Comparison of ENCODE assay signal across 12 cellular contexts in genomic region chr4:110618091-110619000, GRCh38. TPM values are rescaled to one million over a fixed set of nuclear protein-coding genes. Genes with fewer than 3 reads are reported as not detected.
DNase-seq lines count a peak whose midpoint lies in the region; ATAC-seq, FAIRE-seq and TF ChIP-seq lines count a peak whose summit lies in the region.
"Had no signal": no experiment of that assay in that cellular context is flagged by ENCODE, and none has a peak within 500 bp of the region (broad histone marks: within the 10 kb centered on the region; RNA-seq: fewer than 3 reads in every experiment).

No MANE protein-coding gene starts in this region.

- 23 to 28% (median 24%) methylated on average over 55 of the region's 55 CpGs for WGBS in small intestine, 3 donors

- no peak for FAIRE-seq in small intestine (lab: Jason Lieb, UNC)
- FAIRE-seq: frontal cortex had no signal

- intact Hi-C loops in activated CD8-positive, alpha-beta T cell treated with anti-CD3 and anti-CD28 coated beads for 36 hours (cut with micrococcal nuclease) = no loop called here

- peaks cover 15% of the 10 kb centered on the region for H3K9me3 Mint-ChIP-seq in activated CD8-positive, alpha-beta T cell treated with anti-CD3 and anti-CD28 coated beads, Interleukin-2, amount 10 ng/mL, durations not matched to agents 7 days and 5 days (ENCODE audit: insufficient read depth)
- no peaks in the 10 kb centered on the region for H3K9me3 Mint-ChIP-seq in activated CD8-positive, alpha-beta T cell treated with anti-CD3 and anti-CD28 coated beads for 36 hours
- peaks cover 12% of the 10 kb centered on the region for H3K9me3 Mint-ChIP-seq in activated naive CD8-positive, alpha-beta T cell treated with anti-CD3 and anti-CD28 coated beads for 36 hours
- H3K9me3 Mint-ChIP-seq in natural killer cell treated with Interleukin-12 subunit alpha and Interleukin-12 subunit beta and Interleukin-15 and Interleukin-18, amount 100 ng/mL, for 72 hours = no peaks in the 10 kb centered on the region

- H3K4me1 ChIP-seq in small intestine (ENCODE audit: control insufficient read depth in 2 of 2, insufficient read depth in 1 of 2, low read depth in 1 of 2, low read length in 1 of 2) = no peaks in the 10 kb centered on the region

- DNase-seq in activated CD8-positive, alpha-beta T cell treated with anti-CD3 and anti-CD28 coated beads, Interleukin-2, amount 10 ng/mL, durations not matched to agents 7 days and 5 days = no peak
- DNase-seq in activated CD8-positive, alpha-beta T cell treated with anti-CD3 and anti-CD28 coated beads for 36 hours = no peak
- DNase-seq in activated naive CD8-positive, alpha-beta T cell treated with anti-CD3 and anti-CD28 coated beads for 36 hours = no peak
- DNase-seq in kidney tubule cell (ENCODE audit: low spot score) (peak; percentile 29), small intestine (peak; percentile 79), NCI-H1092 treated with DMSO at 0.1 percent for 48 hours (lab: John Stamatoyannopoulos, UW) (no peak), NCI-H187 (lab: John Stamatoyannopoulos, UW) (no peak)
- no peak for DNase-seq in natural killer cell treated with Interleukin-12 subunit alpha and Interleukin-12 subunit beta and Interleukin-15 and Interleukin-18, amount 100 ng/mL, for 72 hours (ENCODE audit: low spot score)
- DNase-seq: cortex of kidney, NCI-H2029 treated with DMSO at 0.1 percent for 48 hours, RPMI8226 had no signal

- peak overlapping the region in 1 of 2 donors; percentile 52 for H3K4me3 ChIP-seq in small intestine (ENCODE audit: low read depth in 1 of 2, low read length in 2 of 2)

- H3K27ac Mint-ChIP-seq in activated CD8-positive, alpha-beta T cell treated with anti-CD3 and anti-CD28 coated beads, Interleukin-2, amount 10 ng/mL, durations not matched to agents 7 days and 5 days = peak overlapping the region; percentile 18
- no peak overlapping the region for H3K27ac Mint-ChIP-seq in activated CD8-positive, alpha-beta T cell treated with anti-CD3 and anti-CD28 coated beads for 36 hours
- H3K27ac Mint-ChIP-seq in activated naive CD8-positive, alpha-beta T cell treated with anti-CD3 and anti-CD28 coated beads for 36 hours = peak overlapping the region; percentile 47
- no peak overlapping the region for H3K27ac Mint-ChIP-seq in natural killer cell treated with Interleukin-12 subunit alpha and Interleukin-12 subunit beta and Interleukin-15 and Interleukin-18, amount 100 ng/mL, for 72 hours

- peak overlapping the region; percentile 34 for H3K4me3 Mint-ChIP-seq in activated CD8-positive, alpha-beta T cell treated with anti-CD3 and anti-CD28 coated beads, Interleukin-2, amount 10 ng/mL, durations not matched to agents 7 days and 5 days
- no peak overlapping the region for H3K4me3 Mint-ChIP-seq in activated CD8-positive, alpha-beta T cell treated with anti-CD3 and anti-CD28 coated beads for 36 hours
- H3K4me3 Mint-ChIP-seq in activated naive CD8-positive, alpha-beta T cell treated with anti-CD3 and anti-CD28 coated beads for 36 hours = peak overlapping the region; percentile 7
- no peak overlapping the region for H3K4me3 Mint-ChIP-seq in natural killer cell treated with Interleukin-12 subunit alpha and Interleukin-12 subunit beta and Interleukin-15 and Interleukin-18, amount 100 ng/mL, for 72 hours

- no peak for ATAC-seq in activated CD8-positive, alpha-beta T cell treated with anti-CD3 and anti-CD28 coated beads, Interleukin-2, amount 10 ng/mL, durations not matched to agents 7 days and 5 days
- ATAC-seq in activated CD8-positive, alpha-beta T cell treated with anti-CD3 and anti-CD28 coated beads for 36 hours = no peak
- ATAC-seq in natural killer cell treated with Interleukin-12 subunit alpha and Interleukin-12 subunit beta and Interleukin-15 and Interleukin-18, amount 100 ng/mL, for 72 hours = no peak

- no peak for TF ChIP-seq CTCF in activated CD8-positive, alpha-beta T cell treated with anti-CD3 and anti-CD28 coated beads for 36 hours (IDR thresholded peaks at IDR 0.05)

- H3K4me1 Mint-ChIP-seq in activated CD8-positive, alpha-beta T cell treated with anti-CD3 and anti-CD28 coated beads, Interleukin-2, amount 10 ng/mL, durations not matched to agents 7 days and 5 days (ENCODE audit: low read depth) = peaks cover 10% of the 10 kb centered on the region
- peaks cover 35% of the 10 kb centered on the region for H3K4me1 Mint-ChIP-seq in activated CD8-positive, alpha-beta T cell treated with anti-CD3 and anti-CD28 coated beads for 36 hours (ENCODE audit: low read depth)
- H3K4me1 Mint-ChIP-seq in activated naive CD8-positive, alpha-beta T cell treated with anti-CD3 and anti-CD28 coated beads for 36 hours = peaks cover 28% of the 10 kb centered on the region
- peaks cover 0 to 6% of the 10 kb centered on the region in 2 donors for H3K4me1 Mint-ChIP-seq in natural killer cell treated with Interleukin-12 subunit alpha and Interleukin-12 subunit beta and Interleukin-15 and Interleukin-18, amount 100 ng/mL, for 72 hours (ENCODE audit: low read depth in 2 of 2)

- POLR2A ChIA-PET in activated CD8-positive, alpha-beta T cell treated with anti-CD3 and anti-CD28 coated beads, Interleukin-2, amount 10 ng/mL, durations not matched to agents 7 days and 5 days (lab: Charles Lee) = no interaction called here
- POLR2A ChIA-PET in activated CD8-positive, alpha-beta T cell treated with anti-CD3 and anti-CD28 coated beads for 36 hours (lab: Charles Lee) = interaction anchor here (1.2 kb wide), 1 partner anchor 10 kb away, joined by 4 read pairs; no protein-coding TSS in a partner anchor

- H3K27ac ChIP-seq in small intestine (ENCODE audit: low read depth in 1 of 2, low read length in 1 of 2) = peak overlapping the region; percentile 70 to 71

- H3K27me3 ChIP-seq in small intestine (ENCODE audit: control insufficient read depth in 2 of 2, insufficient read depth in 2 of 2, low read length in 2 of 2) = peaks cover 0 to 41% of the 10 kb centered on the region in 2 donors

- no peaks in the 10 kb centered on the region for H3K9me3 ChIP-seq in small intestine (ENCODE audit: control insufficient read depth, low read depth)

- H3K36me3 Mint-ChIP-seq in activated CD8-positive, alpha-beta T cell treated with anti-CD3 and anti-CD28 coated beads, Interleukin-2, amount 10 ng/mL, durations not matched to agents 7 days and 5 days (ENCODE audit: low read depth) = peaks cover 30% of the 10 kb centered on the region
- peaks cover 3% of the 10 kb centered on the region for H3K36me3 Mint-ChIP-seq in activated CD8-positive, alpha-beta T cell treated with anti-CD3 and anti-CD28 coated beads for 36 hours (ENCODE audit: low read depth)
- peaks cover 7% of the 10 kb centered on the region for H3K36me3 Mint-ChIP-seq in activated naive CD8-positive, alpha-beta T cell treated with anti-CD3 and anti-CD28 coated beads for 36 hours
- peaks cover 7% of the 10 kb centered on the region for H3K36me3 Mint-ChIP-seq in natural killer cell treated with Interleukin-12 subunit alpha and Interleukin-12 subunit beta and Interleukin-15 and Interleukin-18, amount 100 ng/mL, for 72 hours

- H3K36me3 ChIP-seq in small intestine (ENCODE audit: control insufficient read depth in 2 of 2, insufficient read depth in 2 of 2, low read length in 2 of 2) = no peaks in the 10 kb centered on the region

- CTCF ChIA-PET in activated CD8-positive, alpha-beta T cell treated with anti-CD3 and anti-CD28 coated beads, Interleukin-2, amount 10 ng/mL, durations not matched to agents 7 days and 5 days (lab: Charles Lee) = interaction anchor here (1.6 kb wide), 1 partner anchor 57 kb away, joined by 4 read pairs; no protein-coding TSS in a partner anchor
- CTCF ChIA-PET in activated CD8-positive, alpha-beta T cell treated with anti-CD3 and anti-CD28 coated beads for 36 hours (lab: Charles Lee) = no interaction called here

- peaks cover 86% of the 10 kb centered on the region for H3K27me3 Mint-ChIP-seq in activated CD8-positive, alpha-beta T cell treated with anti-CD3 and anti-CD28 coated beads, Interleukin-2, amount 10 ng/mL, durations not matched to agents 7 days and 5 days (ENCODE audit: low read depth)
- H3K27me3 Mint-ChIP-seq in activated CD8-positive, alpha-beta T cell treated with anti-CD3 and anti-CD28 coated beads for 36 hours = peaks cover 88% of the 10 kb centered on the region
- H3K27me3 Mint-ChIP-seq in activated naive CD8-positive, alpha-beta T cell treated with anti-CD3 and anti-CD28 coated beads for 36 hours = peaks cover 98% of the 10 kb centered on the region
- H3K27me3 Mint-ChIP-seq in natural killer cell treated with Interleukin-12 subunit alpha and Interleukin-12 subunit beta and Interleukin-15 and Interleukin-18, amount 100 ng/mL, for 72 hours = peaks cover 56 to 62% of the 10 kb centered on the region in 2 donors

RNA-seq across cellular contexts. Expression of gene PITX2, which starts 4.5 kb away (rescaled TPM):
- total RNA-seq in activated CD8-positive, alpha-beta T cell treated with anti-CD3 and anti-CD28 coated beads, Interleukin-2, amount 10 ng/mL, durations not matched to agents 7 days and 5 days = not detected
- total RNA-seq in activated CD8-positive, alpha-beta T cell treated with anti-CD3 and anti-CD28 coated beads for 36 hours = not detected
- not detected for total RNA-seq in activated naive CD8-positive, alpha-beta T cell treated with anti-CD3 and anti-CD28 coated beads for 36 hours
- 10 to 100 TPM in 1 of 3 donors, 1 to 10 TPM in 2; 6.5 to 13.2 (median 8.7) TPM for polyA plus RNA-seq in small intestine
- not detected for total RNA-seq in natural killer cell treated with Interleukin-12 subunit alpha and Interleukin-12 subunit beta and Interleukin-15 and Interleukin-18, amount 100 ng/mL, for 72 hours
- total RNA-seq: frontal cortex had no signal

Comparison
In these comparisons a context has a peak if more than half of its experiments do, and no peak if none do; other contexts are left out.
1. H3K27ac Mint-ChIP-seq: peak in activated CD8-positive, alpha-beta T cell treated with anti-CD3 and anti-CD28 coated beads, Interleukin-2, amount 10 ng/mL, durations not matched to agents 7 days and 5 days (single experiment) and activated naive CD8-positive, alpha-beta T cell treated with anti-CD3 and anti-CD28 coated beads for 36 hours (single experiment); none in activated CD8-positive, alpha-beta T cell treated with anti-CD3 and anti-CD28 coated beads for 36 hours (single experiment) and natural killer cell treated with Interleukin-12 subunit alpha and Interleukin-12 subunit beta and Interleukin-15 and Interleukin-18, amount 100 ng/mL, for 72 hours (0 of 2).
2. H3K4me3 Mint-ChIP-seq: peak in activated CD8-positive, alpha-beta T cell treated with anti-CD3 and anti-CD28 coated beads, Interleukin-2, amount 10 ng/mL, durations not matched to agents 7 days and 5 days (single experiment) and activated naive CD8-positive, alpha-beta T cell treated with anti-CD3 and anti-CD28 coated beads for 36 hours (single experiment); none in activated CD8-positive, alpha-beta T cell treated with anti-CD3 and anti-CD28 coated beads for 36 hours (single experiment) and natural killer cell treated with Interleukin-12 subunit alpha and Interleukin-12 subunit beta and Interleukin-15 and Interleukin-18, amount 100 ng/mL, for 72 hours (single experiment).
3. DNase-seq: peak in kidney tubule cell (single experiment) and small intestine (single experiment); none in activated CD8-positive, alpha-beta T cell treated with anti-CD3 and anti-CD28 coated beads, Interleukin-2, amount 10 ng/mL, durations not matched to agents 7 days and 5 days (single experiment), activated CD8-positive, alpha-beta T cell treated with anti-CD3 and anti-CD28 coated beads for 36 hours (single experiment), activated naive CD8-positive, alpha-beta T cell treated with anti-CD3 and anti-CD28 coated beads for 36 hours (single experiment), NCI-H1092 treated with DMSO at 0.1 percent for 48 hours (single experiment), NCI-H187 (0 of 2) and natural killer cell treated with Interleukin-12 subunit alpha and Interleukin-12 subunit beta and Interleukin-15 and Interleukin-18, amount 100 ng/mL, for 72 hours (single experiment).